In genomic region chr11:65883058-65883761, GRCh38 we compare ENCODE assay signal across 21 cellular contexts. TPM values are rescaled to one million over a fixed set of nuclear protein-coding genes. Genes with fewer than 3 reads are reported as not detected.
"Had no signal": no experiment of that assay in that cellular context is flagged by ENCODE, and none has a peak within 500 bp of the region (broad histone marks: within the 10 kb centered on the region; RNA-seq: fewer than 3 reads in every experiment).

No MANE protein-coding gene starts in this region.

- H3K4me3 ChIP-seq: heart right ventricle, left lung, pancreas, psoas muscle, vagina had no signal

- H3K27ac ChIP-seq: heart right ventricle, left lung, pancreas, psoas muscle, vagina had no signal

- H3K9me3 ChIP-seq: heart right ventricle, left lung, pancreas, psoas muscle, vagina had no signal

- H3K4me3 Mint-ChIP-seq: mesothelial cell of epicardium; stimulated activated naive B cell treated with anti-CD40 and anti-IgM and Interleukin-4, amounts not matched to agents 10 μg/mL and 1 μg/mL and 100 μg/mL, for 72 hours; T-helper 17 cell had no signal

- ATAC-seq: activated naive CD4-positive, alpha-beta T cell treated with anti-CD3 and anti-CD28 coated beads, Interleukin-2, amount 50 U/mL, for 72 hours; heart right ventricle; left lung; pancreas; psoas muscle; right cardiac atrium; stimulated activated naive B cell treated with anti-CD40 and anti-IgM and Interleukin-4, amounts not matched to agents 10 μg/mL and 1 μg/mL and 100 μg/mL, for 72 hours; T-helper 17 cell had no signal

- H3K27ac Mint-ChIP-seq: activated naive CD4-positive, alpha-beta T cell treated with anti-CD3 and anti-CD28 coated beads, Interleukin-2, amount 50 U/mL, for 72 hours; mesothelial cell of epicardium; nephron; stimulated activated naive B cell treated with anti-CD40 and anti-IgM and Interleukin-4, amounts not matched to agents 10 μg/mL and 1 μg/mL and 100 μg/mL, for 72 hours had no signal

- DNase-seq: activated CD4-positive, alpha-beta T cell treated with anti-CD3 and anti-CD28 coated beads for 4 hours; activated CD4-positive, alpha-beta T cell treated with anti-CD3 and anti-CD28 coated beads, Interleukin-2, amount 50 U/mL, for 48 hours; activated CD4-positive, CD25-positive, alpha-beta regulatory T cell; cerebellar nuclear complex; heart right ventricle; mammary epithelial cell; psoas muscle; stimulated activated CD4-positive, alpha-beta T cell treated with anti-CD3 and anti-CD28 coated beads, Interleukin-2, amount 100 ng/mL, for 24 hours; stimulated activated naive B cell treated with anti-CD40 and anti-IgM and Interleukin-4, amounts not matched to agents 10 μg/mL and 1 μg/mL and 100 μg/mL, for 72 hours; T-helper 17 cell; trophoblast cell had no signal

- H3K27me3 ChIP-seq: heart right ventricle, left lung, pancreas, vagina had no signal

- H3K27me3 Mint-ChIP-seq: stimulated activated naive B cell treated with anti-CD40 and anti-IgM and Interleukin-4, amounts not matched to agents 10 μg/mL and 1 μg/mL and 100 μg/mL, for 72 hours; T-helper 17 cell had no signal

- H3K9me3 Mint-ChIP-seq: activated naive CD4-positive, alpha-beta T cell treated with anti-CD3 and anti-CD28 coated beads, Interleukin-2, amount 50 U/mL, for 72 hours; mesothelial cell of epicardium; nephron; stimulated activated naive B cell treated with anti-CD40 and anti-IgM and Interleukin-4, amounts not matched to agents 10 μg/mL and 1 μg/mL and 100 μg/mL, for 72 hours had no signal

RNA-seq across cellular contexts. Expression of gene CTSW, which starts 3.6 kb away (rescaled TPM):
- total RNA-seq: mammary epithelial cell, mesothelial cell of epicardium, temporal lobe had no signal
- polyA plus RNA-seq: keratinocyte had no signal

RNA-seq across cellular contexts. Expression of gene FOSL1, which starts 17.0 kb away (rescaled TPM):
- total RNA-seq: skeletal muscle tissue, temporal lobe had no signal
